Comparison of ENCODE assay signal across 9 cellular contexts in the genomic region with DNA sequence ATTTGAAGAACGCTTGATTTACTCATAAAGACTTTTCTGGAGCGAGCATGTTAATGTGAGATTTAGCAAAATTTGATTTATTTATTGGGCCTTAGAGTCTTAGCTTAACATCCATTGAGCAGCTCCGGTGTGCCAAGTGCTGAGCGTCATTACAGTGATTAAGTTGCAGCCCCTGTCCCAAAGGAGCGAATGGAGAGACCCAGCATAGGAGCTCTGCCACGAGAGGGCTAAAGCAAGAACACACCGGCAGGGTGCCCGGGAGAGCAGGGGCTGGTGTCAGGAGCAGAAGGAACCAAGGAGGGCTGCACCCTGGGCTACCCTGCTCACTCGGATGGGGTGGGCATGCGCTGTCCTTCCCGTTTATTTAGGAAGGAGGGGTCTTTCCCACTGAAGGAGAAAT. TPM values are rescaled to one million over a fixed set of nuclear protein-coding genes. Genes with fewer than 3 reads are reported as not detected.
DNase-seq lines count a peak whose midpoint lies in the region; ATAC-seq, FAIRE-seq and TF ChIP-seq lines count a peak whose summit lies in the region.
"Had no signal": no experiment of that assay in that cellular context is flagged by ENCODE, and none has a peak within 500 bp of the region (broad histone marks: within the 10 kb centered on the region; RNA-seq: fewer than 3 reads in every experiment).

No MANE protein-coding gene starts in this region.

- H3K27me3 Mint-ChIP-seq in Caco-2 (ENCODE audit: insufficient read depth, unreplicated experiment) (no peaks in the 10 kb centered on the region), progenitor cell of endocrine pancreas (no peaks in the 10 kb centered on the region)

- no peaks in the 10 kb centered on the region; the same call in 1 of the 2 replicates for H3K36me3 ChIP-seq in Caco-2 (ENCODE audit: control insufficient read depth, insufficient read depth, low read length)
- H3K36me3 ChIP-seq in OCI-LY1 (ENCODE audit: insufficient read depth, low read length): peaks cover 16% of the 10 kb centered on the region
- H3K36me3 ChIP-seq in H1 (ENCODE audit: control insufficient read depth in 2 of 4, insufficient read depth in 4 of 4, low read length in 3 of 4): no peaks in the 10 kb centered on the region

- H3K79me2 ChIP-seq in OCI-LY1 (ENCODE audit: insufficient read depth, low read length) (peaks cover 64% of the 10 kb centered on the region), H1 (ENCODE audit: control insufficient read depth in 1 of 2, insufficient read depth in 2 of 2, low read length in 2 of 2) (peaks cover 18 to 65% of the 10 kb centered on the region in 2 experiments)

- CTCF ChIA-PET in Caco-2 (lab: Charles Lee): no interaction called here
- CTCF ChIA-PET in H1 (lab: Charles Lee; ENCODE audit: partially characterized antibody): interaction anchor here (1.4 kb wide), 1 partner anchor 32 kb away, joined by 3 read pairs; no protein-coding TSS in a partner anchor

- no peak overlapping the region for H2BK15ac ChIP-seq in H1 (ENCODE audit: low read length)

- H2BK120ac ChIP-seq in H1 (replicated peaks; ENCODE audit: low read depth, low read length): no peak overlapping the region

- H3K23ac ChIP-seq in H1 (ENCODE audit: insufficient read length): no peak overlapping the region

- no peaks in the 10 kb centered on the region for H3K23me2 ChIP-seq in H1 (ENCODE audit: low read depth, low read length)

- H3K27ac Mint-ChIP-seq in Caco-2 (ENCODE audit: unreplicated experiment): peak overlapping the region; percentile 77
- peak overlapping the region; percentile 65 for H3K27ac Mint-ChIP-seq in progenitor cell of endocrine pancreas

- TF ChIP-seq RAD21 in H1 (IDR thresholded peaks at IDR 0.05 in 1 of 2, conservative IDR thresholded peaks at IDR 0.05 in 1 of 2; ENCODE audit: low read depth in 2 of 2, low read length in 2 of 2): no peak

- no peak overlapping the region for H4K91ac ChIP-seq in H1 (replicated peaks; ENCODE audit: insufficient read length, low read length)

- H3K4me2 ChIP-seq in OCI-LY1 (ENCODE audit: low read length): peak overlapping the region; percentile 69
- H3K4me2 ChIP-seq in H1 (ENCODE audit: insufficient read depth in 1 of 2, low read depth in 2 of 2, low read length in 2 of 2): no peak overlapping the region; a peak in 1 of 4 replicates

- H3K9me2 ChIP-seq in OCI-LY1 (ENCODE audit: low read depth, low read length): no peaks in the 10 kb centered on the region

- FAIRE-seq in H1 (lab: Jason Lieb, UNC): no peak

- no peak for ATAC-seq in HG03432 (IDR thresholded peaks at IDR 0.05; ENCODE audit: unreplicated experiment)

- H2AK5ac ChIP-seq in H1 (ENCODE audit: low read depth, low read length): no peak overlapping the region

- H3K79me1 ChIP-seq in H1 (ENCODE audit: low read depth, low read length): peaks cover 8% of the 10 kb centered on the region

- POLR2A ChIA-PET in Caco-2 (lab: Charles Lee) (no interaction called here), H1 (lab: Charles Lee; ENCODE audit: partially characterized antibody) (no interaction called here)

- H2BK5ac ChIP-seq in H1 (ENCODE audit: low read depth, low read length): no peak overlapping the region

- no peak overlapping the region for H3K56ac ChIP-seq in H1 (replicated peaks; ENCODE audit: insufficient read length, low read depth, low read length)

- TF ChIP-seq CTCF in Caco-2 (IDR thresholded peaks at IDR 0.05; ENCODE audit: insufficient read depth in 1 of 2, low read depth in 1 of 2, low read length in 1 of 2, severe bottlenecking in 1 of 2, unreplicated experiment in 1 of 2) (no peak), OCI-LY1 (IDR thresholded peaks at IDR 0.05; ENCODE audit: low read length) (no peak), H1 (IDR thresholded peaks at IDR 0.05; ENCODE audit: control extremely low read depth in 1 of 3, insufficient read depth in 1 of 3, low read depth in 1 of 3, low read length in 3 of 3) (no peak), progenitor cell of endocrine pancreas (IDR thresholded peaks at IDR 0.05; ENCODE audit: unreplicated experiment) (no peak), coronary artery (IDR thresholded peaks at IDR 0.05) (no peak)

- H3K27me3 ChIP-seq in Caco-2 (replicated peaks; ENCODE audit: control insufficient read depth, insufficient read depth, low read length) (no peaks in the 10 kb centered on the region), OCI-LY1 (ENCODE audit: insufficient read depth, low read length) (no peaks in the 10 kb centered on the region), H1 (replicated peaks in 1 of 4; ENCODE audit: control insufficient read depth in 3 of 4, extremely low read depth in 1 of 4, insufficient read depth in 3 of 4, low read length in 3 of 4) (no peaks in the 10 kb centered on the region)

- no peak for TF ChIP-seq EP300 in H1 (IDR thresholded peaks at IDR 0.05; ENCODE audit: borderline replicate concordance in 1 of 2, low read depth in 2 of 2, low read length in 2 of 2)

- H4K20me1 ChIP-seq in OCI-LY1 (ENCODE audit: insufficient read depth, low read length) (no peaks in the 10 kb centered on the region), H1 (replicated peaks in 1 of 2; ENCODE audit: control insufficient read depth in 1 of 2, insufficient read depth in 2 of 2, low read length in 2 of 2) (peaks cover 0 to 8% of the 10 kb centered on the region in 2 experiments)

- no peak overlapping the region for H3K4me3 ChIP-seq in Caco-2 (ENCODE audit: low read depth, low read length)
- H3K4me3 ChIP-seq in OCI-LY1 (ENCODE audit: low read depth, low read length, poor library complexity, severe bottlenecking): peak overlapping the region; percentile 69
- no peak overlapping the region for H3K4me3 ChIP-seq in H1 (ENCODE audit: extremely low read depth in 1 of 4, insufficient read depth in 2 of 4, low read depth in 3 of 4, low read length in 4 of 4)
- no peak overlapping the region for H3K4me3 ChIP-seq in coronary artery

- peak overlapping the region; percentile 97 for H3K27ac ChIP-seq in OCI-LY1 (ENCODE audit: low read depth, low read length, poor library complexity, severe bottlenecking)
- H3K27ac ChIP-seq in H1 (ENCODE audit: low read depth, low read length): no peak overlapping the region
- peak overlapping the region in 1 of 2 donors; percentile 28 for H3K27ac ChIP-seq in coronary artery

- intact Hi-C loops in Caco-2 (cut with micrococcal nuclease; ENCODE audit: unreplicated experiment): no loop called here

- H3K9me3 Mint-ChIP-seq in Caco-2 (ENCODE audit: unreplicated experiment) (no peaks in the 10 kb centered on the region), progenitor cell of endocrine pancreas (ENCODE audit: low read depth) (no peaks in the 10 kb centered on the region)

- H3K4ac ChIP-seq in H1 (replicated peaks; ENCODE audit: insufficient read length, low read depth, low read length): no peak overlapping the region

- BruUV-seq in Caco-2 (replicated peaks; lab: Mats Ljungman, UMichigan): no TSS peak

- H3K4me1 Mint-ChIP-seq in Caco-2 (ENCODE audit: low read depth, unreplicated experiment) (peaks cover 5% of the 10 kb centered on the region), progenitor cell of endocrine pancreas (ENCODE audit: low read depth) (peaks cover 38% of the 10 kb centered on the region)

- H3K4me1 ChIP-seq in Caco-2 (peaks cover 12% of the 10 kb centered on the region; the same call in 1 of the 2 replicates), OCI-LY1 (ENCODE audit: insufficient read depth, low read length, severe bottlenecking) (peaks cover 86% of the 10 kb centered on the region), H1 (replicated peaks in 1 of 4; ENCODE audit: control insufficient read depth in 3 of 4, insufficient read depth in 4 of 4, low read length in 3 of 4) (peaks cover 0 to 10% (median 6%) of the 10 kb centered on the region in 4 experiments)

- H3K36me3 Mint-ChIP-seq in Caco-2 (ENCODE audit: insufficient read depth, unreplicated experiment) (peaks cover 18% of the 10 kb centered on the region), progenitor cell of endocrine pancreas (ENCODE audit: insufficient read depth) (peaks cover 5% of the 10 kb centered on the region)

- H3K9ac ChIP-seq in OCI-LY1 (ENCODE audit: low read length) (peak overlapping the region; percentile 88), H1 (replicated peaks in 1 of 4; ENCODE audit: extremely low read depth in 1 of 4, low read depth in 3 of 4, low read length in 3 of 4) (peak overlapping the region in 1 of 4 experiments; percentile 51; a peak in 2 of 7 replicates)

- no peak for TF ChIP-seq POLR2A in H1 (IDR thresholded peaks at IDR 0.05; ENCODE audit: control extremely low read depth in 1 of 2, low read depth in 2 of 2, low read length in 2 of 2)

- no peaks in the 10 kb centered on the region for H3F3A ChIP-seq in OCI-LY1 (ENCODE audit: insufficient read depth, low read length)

- H2BK12ac ChIP-seq in H1 (ENCODE audit: low read depth, low read length): no peak overlapping the region

- peak overlapping the region; percentile 11; the same call in 1 of the 2 replicates for H4K8ac ChIP-seq in H1 (ENCODE audit: extremely low read depth, insufficient read depth, low read length)

- no peak overlapping the region for H3K14ac ChIP-seq in H1 (ENCODE audit: insufficient read length)

- no peak overlapping the region for H2BK20ac ChIP-seq in H1 (ENCODE audit: low read length)

- WGBS in H1 (ENCODE audit: extremely low coverage in 1 of 2, insufficient coverage in 1 of 2, insufficient read length in 1 of 2, insufficient replicate concordance in 2 of 2, low coverage in 1 of 2, low lambda C conversion rate in 2 of 2, missing lambda C conversion rate in 1 of 2), 2 experiments: 86% methylated on average over 11 of the region's 11 CpGs; no CpG with 5 or more reads in 1 of the 2 experiments

- H3K9me3 ChIP-seq in Caco-2 (no peaks in the 10 kb centered on the region), OCI-LY1 (ENCODE audit: low read length) (no peaks in the 10 kb centered on the region), H1 (ENCODE audit: insufficient read depth in 2 of 2, low read depth in 1 of 2, low read length in 1 of 2) (no peaks in the 10 kb centered on the region)

- H2AFZ ChIP-seq in OCI-LY1 (ENCODE audit: low read length) (no peak overlapping the region), H1 (ENCODE audit: low read length) (no peak overlapping the region)

- H4K5ac ChIP-seq in H1 (ENCODE audit: insufficient read length, low read depth, low read length): no peak overlapping the region

- no peak overlapping the region for H3K18ac ChIP-seq in H1 (ENCODE audit: extremely low read depth, low read length)

- no peak for DNase-seq in Caco-2
- no peak for DNase-seq in H1 (ENCODE audit: low read depth in 1 of 2, low spot score in 2 of 2)
- no peak for DNase-seq in progenitor cell of endocrine pancreas (ENCODE audit: low spot score, unreplicated experiment)
- no peak for DNase-seq in NCI-H2227 (lab: John Stamatoyannopoulos, UW; ENCODE audit: unreplicated experiment)
- no peak for DNase-seq in iPS-NIHi7 (ENCODE audit: extremely low spot score)
- DNase-seq in coronary artery (ENCODE audit: low spot score): no peak
- DNase-seq: GF-D8 had no signal

- H3K4me3 Mint-ChIP-seq in Caco-2 (ENCODE audit: unreplicated experiment) (peak overlapping the region; percentile 29), progenitor cell of endocrine pancreas (ENCODE audit: low read depth) (peak overlapping the region; percentile 63)

RNA-seq across cellular contexts. Expression of gene PPP2R5C, which starts 50.6 kb away (rescaled TPM):
- total RNA-seq in Caco-2 (2022) (86.8 and 97.5 TPM in 2 replicates), progenitor cell of endocrine pancreas (106 and 120 TPM in 2 replicates)
- total RNA-seq in H1 (2021; fragmentation: NEBNext Ultra II Directional; extraction: Animal tissue kit (Norgen Biotek cat#: 25700)): 95.9 and 102 TPM in 2 replicates
- polyA plus RNA-seq in H1 (2011; rRNA removed): 35.1 and 49.6 TPM in 2 replicates
- polyA plus RNA-seq in H1 (2011; cell fraction: cytosol; rRNA removed): 51.3 TPM
- polyA plus RNA-seq in H1 (2011; cell fraction: nucleus; rRNA removed): 44.9 TPM
- polyA plus RNA-seq in H1 (2012, experiment 1 of 2): 47.5 to 73.4 TPM (median 53.6 TPM) in 4 replicates
- polyA plus RNA-seq in H1 (2012, experiment 2 of 2): 17.1 TPM
- 145 TPM for polyA plus RNA-seq in H1 (2013, experiment 1 of 2)
- polyA plus RNA-seq in H1 (2013, experiment 2 of 2): 143 TPM
- 86.1 and 102 TPM in 2 replicates for polyA minus RNA-seq in H1 (2011; rRNA and poly(A)+ RNA removed)
- polyA minus RNA-seq in H1 (2011; cell fraction: cytosol; rRNA and poly(A)+ RNA removed): 44.5 TPM
- 73.2 TPM for polyA minus RNA-seq in H1 (2011; cell fraction: nucleus; rRNA and poly(A)+ RNA removed)
